In the genomic region with DNA sequence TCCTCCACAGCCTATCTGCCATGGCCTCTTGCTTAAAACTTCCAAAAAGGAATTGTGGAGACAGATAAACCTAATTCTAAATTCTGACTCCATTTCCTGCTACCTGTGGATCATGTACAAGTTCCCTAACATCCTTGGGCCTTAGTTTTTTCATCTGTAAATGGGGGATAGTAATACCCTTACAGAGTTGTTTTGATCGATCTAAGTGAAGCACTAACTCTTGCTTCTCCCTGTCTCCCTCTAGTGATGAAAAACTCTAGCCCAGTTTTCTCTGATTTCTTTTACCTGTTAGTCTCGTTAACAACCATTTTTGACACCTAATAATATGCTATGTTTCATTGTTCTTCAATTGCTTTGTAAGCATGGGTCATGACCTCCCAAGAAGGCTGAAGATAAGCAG, we compare ENCODE assay signal across 1 cellular context.
TF ChIP-seq lines count a peak whose summit lies in the region.

No MANE protein-coding gene starts in this region.

TF ChIP-seq in GM23338, 12 proteins besides CTCF, POLR2A, EP300 and RAD21:
- TF ChIP-seq, protein P1, sequence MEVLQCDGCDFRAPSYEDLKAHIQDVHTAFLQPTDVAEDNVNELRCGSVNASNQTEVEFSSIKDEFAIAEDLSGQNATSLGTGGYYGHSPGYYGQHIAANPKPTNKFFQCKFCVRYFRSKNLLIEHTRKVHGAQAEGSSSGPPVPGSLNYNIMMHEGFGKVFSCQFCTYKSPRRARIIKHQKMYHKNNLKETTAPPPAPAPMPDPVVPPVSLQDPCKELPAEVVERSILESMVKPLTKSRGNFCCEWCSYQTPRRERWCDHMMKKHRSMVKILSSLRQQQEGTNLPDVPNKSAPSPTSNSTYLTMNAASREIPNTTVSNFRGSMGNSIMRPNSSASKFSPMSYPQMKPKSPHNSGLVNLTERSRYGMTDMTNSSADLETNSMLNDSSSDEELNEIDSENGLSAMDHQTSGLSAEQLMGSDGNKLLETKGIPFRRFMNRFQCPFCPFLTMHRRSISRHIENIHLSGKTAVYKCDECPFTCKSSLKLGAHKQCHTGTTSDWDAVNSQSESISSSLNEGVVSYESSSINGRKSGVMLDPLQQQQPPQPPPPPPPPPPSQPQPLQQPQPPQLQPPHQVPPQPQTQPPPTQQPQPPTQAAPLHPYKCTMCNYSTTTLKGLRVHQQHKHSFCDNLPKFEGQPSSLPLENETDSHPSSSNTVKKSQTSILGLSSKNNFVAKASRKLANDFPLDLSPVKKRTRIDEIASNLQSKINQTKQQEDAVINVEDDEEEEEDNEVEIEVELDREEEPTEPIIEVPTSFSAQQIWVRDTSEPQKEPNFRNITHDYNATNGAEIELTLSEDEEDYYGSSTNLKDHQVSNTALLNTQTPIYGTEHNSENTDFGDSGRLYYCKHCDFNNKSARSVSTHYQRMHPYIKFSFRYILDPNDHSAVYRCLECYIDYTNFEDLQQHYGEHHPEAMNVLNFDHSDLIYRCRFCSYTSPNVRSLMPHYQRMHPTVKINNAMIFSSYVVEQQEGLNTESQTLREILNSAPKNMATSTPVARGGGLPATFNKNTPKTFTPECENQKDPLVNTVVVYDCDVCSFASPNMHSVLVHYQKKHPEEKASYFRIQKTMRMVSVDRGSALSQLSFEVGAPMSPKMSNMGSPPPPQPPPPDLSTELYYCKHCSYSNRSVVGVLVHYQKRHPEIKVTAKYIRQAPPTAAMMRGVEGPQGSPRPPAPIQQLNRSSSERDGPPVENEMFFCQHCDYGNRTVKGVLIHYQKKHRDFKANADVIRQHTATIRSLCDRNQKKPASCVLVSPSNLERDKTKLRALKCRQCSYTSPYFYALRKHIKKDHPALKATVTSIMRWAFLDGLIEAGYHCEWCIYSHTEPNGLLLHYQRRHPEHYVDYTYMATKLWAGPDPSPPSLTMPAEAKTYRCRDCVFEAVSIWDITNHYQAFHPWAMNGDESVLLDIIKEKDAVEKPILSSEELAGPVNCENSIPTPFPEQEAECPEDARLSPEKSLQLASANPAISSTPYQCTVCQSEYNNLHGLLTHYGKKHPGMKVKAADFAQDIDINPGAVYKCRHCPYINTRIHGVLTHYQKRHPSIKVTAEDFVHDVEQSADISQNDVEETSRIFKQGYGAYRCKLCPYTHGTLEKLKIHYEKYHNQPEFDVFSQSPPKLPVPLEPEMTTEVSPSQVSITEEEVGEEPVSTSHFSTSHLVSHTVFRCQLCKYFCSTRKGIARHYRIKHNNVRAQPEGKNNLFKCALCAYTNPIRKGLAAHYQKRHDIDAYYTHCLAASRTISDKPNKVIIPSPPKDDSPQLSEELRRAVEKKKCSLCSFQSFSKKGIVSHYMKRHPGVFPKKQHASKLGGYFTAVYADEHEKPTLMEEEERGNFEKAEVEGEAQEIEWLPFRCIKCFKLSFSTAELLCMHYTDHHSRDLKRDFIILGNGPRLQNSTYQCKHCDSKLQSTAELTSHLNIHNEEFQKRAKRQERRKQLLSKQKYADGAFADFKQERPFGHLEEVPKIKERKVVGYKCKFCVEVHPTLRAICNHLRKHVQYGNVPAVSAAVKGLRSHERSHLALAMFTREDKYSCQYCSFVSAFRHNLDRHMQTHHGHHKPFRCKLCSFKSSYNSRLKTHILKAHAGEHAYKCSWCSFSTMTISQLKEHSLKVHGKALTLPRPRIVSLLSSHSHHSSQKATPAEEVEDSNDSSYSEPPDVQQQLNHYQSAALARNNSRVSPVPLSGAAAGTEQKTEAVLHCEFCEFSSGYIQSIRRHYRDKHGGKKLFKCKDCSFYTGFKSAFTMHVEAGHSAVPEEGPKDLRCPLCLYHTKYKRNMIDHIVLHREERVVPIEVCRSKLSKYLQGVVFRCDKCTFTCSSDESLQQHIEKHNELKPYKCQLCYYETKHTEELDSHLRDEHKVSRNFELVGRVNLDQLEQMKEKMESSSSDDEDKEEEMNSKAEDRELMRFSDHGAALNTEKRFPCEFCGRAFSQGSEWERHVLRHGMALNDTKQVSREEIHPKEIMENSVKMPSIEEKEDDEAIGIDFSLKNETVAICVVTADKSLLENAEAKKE (CRISPR knock-in tag; IDR thresholded peaks at IDR 0.05), result no peak
- TF ChIP-seq, protein P2, sequence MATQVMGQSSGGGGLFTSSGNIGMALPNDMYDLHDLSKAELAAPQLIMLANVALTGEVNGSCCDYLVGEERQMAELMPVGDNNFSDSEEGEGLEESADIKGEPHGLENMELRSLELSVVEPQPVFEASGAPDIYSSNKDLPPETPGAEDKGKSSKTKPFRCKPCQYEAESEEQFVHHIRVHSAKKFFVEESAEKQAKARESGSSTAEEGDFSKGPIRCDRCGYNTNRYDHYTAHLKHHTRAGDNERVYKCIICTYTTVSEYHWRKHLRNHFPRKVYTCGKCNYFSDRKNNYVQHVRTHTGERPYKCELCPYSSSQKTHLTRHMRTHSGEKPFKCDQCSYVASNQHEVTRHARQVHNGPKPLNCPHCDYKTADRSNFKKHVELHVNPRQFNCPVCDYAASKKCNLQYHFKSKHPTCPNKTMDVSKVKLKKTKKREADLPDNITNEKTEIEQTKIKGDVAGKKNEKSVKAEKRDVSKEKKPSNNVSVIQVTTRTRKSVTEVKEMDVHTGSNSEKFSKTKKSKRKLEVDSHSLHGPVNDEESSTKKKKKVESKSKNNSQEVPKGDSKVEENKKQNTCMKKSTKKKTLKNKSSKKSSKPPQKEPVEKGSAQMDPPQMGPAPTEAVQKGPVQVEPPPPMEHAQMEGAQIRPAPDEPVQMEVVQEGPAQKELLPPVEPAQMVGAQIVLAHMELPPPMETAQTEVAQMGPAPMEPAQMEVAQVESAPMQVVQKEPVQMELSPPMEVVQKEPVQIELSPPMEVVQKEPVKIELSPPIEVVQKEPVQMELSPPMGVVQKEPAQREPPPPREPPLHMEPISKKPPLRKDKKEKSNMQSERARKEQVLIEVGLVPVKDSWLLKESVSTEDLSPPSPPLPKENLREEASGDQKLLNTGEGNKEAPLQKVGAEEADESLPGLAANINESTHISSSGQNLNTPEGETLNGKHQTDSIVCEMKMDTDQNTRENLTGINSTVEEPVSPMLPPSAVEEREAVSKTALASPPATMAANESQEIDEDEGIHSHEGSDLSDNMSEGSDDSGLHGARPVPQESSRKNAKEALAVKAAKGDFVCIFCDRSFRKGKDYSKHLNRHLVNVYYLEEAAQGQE (IDR thresholded peaks at IDR 0.05; ENCODE audit: unreplicated experiment), result no peak
- TF ChIP-seq ZNF331 (CRISPR knock-in tag; IDR thresholded peaks at IDR 0.05; ENCODE audit: low read depth) (no peak), ZNF114 (CRISPR knock-in tag; IDR thresholded peaks at IDR 0.05) (no peak), JUNB (IDR thresholded peaks at IDR 0.05; ENCODE audit: unreplicated experiment) (no peak), EZH2 (IDR thresholded peaks at IDR 0.05; ENCODE audit: low read depth, unreplicated experiment) (no peak), NANOG (IDR thresholded peaks at IDR 0.05; ENCODE audit: borderline replicate concordance) (no peak), CREB1 (CRISPR knock-in tag; IDR thresholded peaks at IDR 0.05; ENCODE audit: low read depth) (no peak), EZH2phosphoT487 (IDR thresholded peaks at IDR 0.05; ENCODE audit: unreplicated experiment) (no peak)
- TF ChIP-seq, protein P3, sequence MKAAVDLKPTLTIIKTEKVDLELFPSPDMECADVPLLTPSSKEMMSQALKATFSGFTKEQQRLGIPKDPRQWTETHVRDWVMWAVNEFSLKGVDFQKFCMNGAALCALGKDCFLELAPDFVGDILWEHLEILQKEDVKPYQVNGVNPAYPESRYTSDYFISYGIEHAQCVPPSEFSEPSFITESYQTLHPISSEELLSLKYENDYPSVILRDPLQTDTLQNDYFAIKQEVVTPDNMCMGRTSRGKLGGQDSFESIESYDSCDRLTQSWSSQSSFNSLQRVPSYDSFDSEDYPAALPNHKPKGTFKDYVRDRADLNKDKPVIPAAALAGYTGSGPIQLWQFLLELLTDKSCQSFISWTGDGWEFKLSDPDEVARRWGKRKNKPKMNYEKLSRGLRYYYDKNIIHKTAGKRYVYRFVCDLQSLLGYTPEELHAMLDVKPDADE (IDR thresholded peaks at IDR 0.05), result no peak
